In genomic region chr20:35302421-35303335, GRCh38 we compare ENCODE assay signal across 17 cellular contexts. TPM values are rescaled to one million over a fixed set of nuclear protein-coding genes. Genes with fewer than 3 reads are reported as not detected.
DNase-seq lines count a peak whose midpoint lies in the region; ATAC-seq and TF ChIP-seq lines count a peak whose summit lies in the region.
"Had no signal": no experiment of that assay in that cellular context is flagged by ENCODE, and none has a peak within 500 bp of the region (broad histone marks: within the 10 kb centered on the region; RNA-seq: fewer than 3 reads in every experiment).

No MANE protein-coding gene starts in this region.

- H3K4me1 Mint-ChIP-seq in MCF 10A (ENCODE audit: insufficient read depth, unreplicated experiment): peaks cover 59% of the 10 kb centered on the region

- CTCF ChIA-PET in MCF 10A (lab: Yijun Ruan, JAX): interaction anchor here (0.5 to 16.2 kb wide), 38 partner anchors 9 to 1442 kb away, joined by 3 to 374 read pairs (median 4); partner anchors contain the start of genes CEP250, EDEM2, EIF6 and FAM83C

- H3K9me3 ChIP-seq in breast epithelium: no peaks in the 10 kb centered on the region
- no peaks in the 10 kb centered on the region for H3K9me3 ChIP-seq in upper lobe of right lung
- no peaks in the 10 kb centered on the region for H3K9me3 ChIP-seq in upper lobe of left lung
- H3K9me3 ChIP-seq: colonic mucosa, esophagus muscularis mucosa, thyroid gland had no signal

- peaks cover 4 to 11% of the 10 kb centered on the region in 2 donors for H3K4me1 ChIP-seq in breast epithelium
- H3K4me1 ChIP-seq in upper lobe of right lung: no peaks in the 10 kb centered on the region
- peaks cover 10 to 18% (median 13%) of the 10 kb centered on the region in 4 donors for H3K4me1 ChIP-seq in upper lobe of left lung
- H3K4me1 ChIP-seq: colonic mucosa had no signal

- H3K36me3 ChIP-seq in breast epithelium (no peaks in the 10 kb centered on the region), upper lobe of right lung (peaks cover 6% of the 10 kb centered on the region), upper lobe of left lung (peaks cover 0 to 6% (median 5%) of the 10 kb centered on the region in 4 donors)
- H3K36me3 ChIP-seq: colonic mucosa, thyroid gland had no signal

- TF ChIP-seq EP300 in upper lobe of left lung (IDR thresholded peaks at IDR 0.05): no peak

- H3K9me3 Mint-ChIP-seq in MCF 10A (ENCODE audit: unreplicated experiment): no peaks in the 10 kb centered on the region
- H3K9me3 Mint-ChIP-seq: memory B cell had no signal

- intact Hi-C loops in MCF 10A (cut with micrococcal nuclease) (loop anchor here (1.0 kb wide), 1 partner anchor 145 kb away; no protein-coding TSS in a partner anchor), breast epithelium (cut with DNase I; ENCODE audit: low total_unique reads) (no loop called here), upper lobe of right lung (cut with DNase I) (loop anchor here (5.0 kb wide), 1 partner anchor 140 kb away; no protein-coding TSS in a partner anchor)

- TF ChIP-seq POLR2A in breast epithelium (IDR thresholded peaks at IDR 0.05): no peak
- no peak for TF ChIP-seq POLR2A in upper lobe of left lung (IDR thresholded peaks at IDR 0.05)

- TF ChIP-seq CTCF in MCF 10A (IDR thresholded peaks at IDR 0.05; ENCODE audit: unreplicated experiment): no peak
- TF ChIP-seq CTCF in breast epithelium (IDR thresholded peaks at IDR 0.05): no peak
- no peak for TF ChIP-seq CTCF in upper lobe of right lung (IDR thresholded peaks at IDR 0.05)
- TF ChIP-seq CTCF in upper lobe of left lung (IDR thresholded peaks at IDR 0.05): no peak

- H3K4me3 ChIP-seq in breast epithelium: no peak overlapping the region
- no peak overlapping the region for H3K4me3 ChIP-seq in upper lobe of right lung
- H3K4me3 ChIP-seq in upper lobe of left lung: no peak overlapping the region
- H3K4me3 ChIP-seq: colonic mucosa, esophagus muscularis mucosa, SK-N-MC, thyroid gland had no signal

- no TSS peak for BruUV-seq in MCF 10A (replicated peaks; lab: Mats Ljungman, UMichigan)

- H3K27me3 ChIP-seq in breast epithelium (no peaks in the 10 kb centered on the region), upper lobe of right lung (no peaks in the 10 kb centered on the region), upper lobe of left lung (no peaks in the 10 kb centered on the region)
- H3K27me3 ChIP-seq: colonic mucosa, thyroid gland had no signal

- no peaks in the 10 kb centered on the region for H3K27me3 Mint-ChIP-seq in MCF 10A (ENCODE audit: insufficient read depth, unreplicated experiment)
- H3K27me3 Mint-ChIP-seq: activated naive CD8-positive, alpha-beta T cell; memory B cell had no signal

- ATAC-seq in upper lobe of right lung: no peak
- ATAC-seq in upper lobe of left lung (ENCODE audit: low FRiP score in 2 of 2): no peak

- no peak for DNase-seq in MCF 10A (ENCODE audit: unreplicated experiment)
- DNase-seq in breast epithelium (ENCODE audit: low spot score in 2 of 2): no peak
- DNase-seq in epithelial cell of prostate (ENCODE audit: low read depth, low spot score): no peak
- DNase-seq in upper lobe of right lung: peak; percentile 20
- no peak for DNase-seq in hypothalamus (lab: John Stamatoyannopoulos, UW)
- DNase-seq in activated gamma-delta T cell treated with Interleukin-2 at 50 U/mL for 16 hours: no peak
- no peak for DNase-seq in upper lobe of left lung
- DNase-seq: colonic mucosa, DMS53, NCI-H2029, occipital lobe, thyroid gland had no signal

- no peaks in the 10 kb centered on the region for H3K36me3 Mint-ChIP-seq in MCF 10A (ENCODE audit: insufficient read depth, unreplicated experiment)
- H3K36me3 Mint-ChIP-seq: memory B cell had no signal

- POLR2A ChIA-PET in MCF 10A (lab: Yijun Ruan, JAX): interaction anchor here (0.7 to 13.4 kb wide), 12 partner anchors 13 to 169 kb away, joined by 3 to 468 read pairs (median 78); partner anchors contain the start of genes CEP250, EDEM2, EIF6 and GDF5

- H3K4me3 Mint-ChIP-seq in MCF 10A (ENCODE audit: unreplicated experiment): no peak overlapping the region
- H3K4me3 Mint-ChIP-seq: activated naive CD8-positive, alpha-beta T cell; memory B cell had no signal

- WGBS in upper lobe of left lung, 2 donors: 82 to 88% methylated on average over 6 of the region's 6 CpGs

- peak overlapping the region; percentile 94 for H3K27ac Mint-ChIP-seq in MCF 10A (ENCODE audit: low read depth, unreplicated experiment)
- H3K27ac Mint-ChIP-seq: activated naive CD8-positive, alpha-beta T cell; memory B cell had no signal

- H3K27ac ChIP-seq in breast epithelium (no peak overlapping the region), epithelial cell of prostate (peak overlapping the region; percentile 95), upper lobe of right lung (no peak overlapping the region), upper lobe of left lung (no peak overlapping the region)
- H3K27ac ChIP-seq: colonic mucosa, SK-N-MC, thyroid gland had no signal

TF ChIP-seq in PFSK-1, 5 proteins besides CTCF, POLR2A, EP300 and RAD21:
- TF ChIP-seq FOXP2 (optimal IDR thresholded peaks at IDR 0.05; ENCODE audit: borderline replicate concordance, extremely low read depth, extremely low read length, insufficient read depth): no peak
- no peak for TF ChIP-seq REST (IDR thresholded peaks at IDR 0.05; ENCODE audit: insufficient read depth in 1 of 2, low read depth in 2 of 2, low read length in 2 of 2)
- TF ChIP-seq TAF1 (IDR thresholded peaks at IDR 0.05; ENCODE audit: borderline replicate concordance, insufficient read depth, low read length): no peak
- TF ChIP-seq SIN3A (IDR thresholded peaks at IDR 0.05; ENCODE audit: borderline replicate concordance, insufficient read depth, low read length): no peak
- TF ChIP-seq POLR2AphosphoS5 (IDR thresholded peaks at IDR 0.05; ENCODE audit: low read depth, low read length): 0 out of 2 replicates have a peak, but pooled peaks have one; percentile 25
TF ChIP-seq in PFSK-1: peak in this region for 1.

RNA-seq across cellular contexts. Expression of gene FAM83C, which starts 10.5 kb away (rescaled TPM):
- total RNA-seq in MCF 10A (2022): not detected in 2 replicates
- under 1 TPM in 1 of 3 donors, not detected in 2; 0.15 TPM for total RNA-seq in breast epithelium
- polyA plus RNA-seq in PFSK-1 (2012; ENCODE audit: insufficient read length, low read depth): not detected
- not detected for total RNA-seq in upper lobe of right lung
- total RNA-seq in upper lobe of left lung: not detected
- total RNA-seq: esophagus muscularis mucosa, occipital lobe, thyroid gland had no signal

RNA-seq across cellular contexts. Expression of gene EIF6, which starts 18.1 kb away (rescaled TPM):
- total RNA-seq in MCF 10A (2022) (322 and 354 TPM in 2 replicates), breast epithelium (10 to 100 TPM; 81.9 to 98.6 (median 88.0) TPM), upper lobe of right lung (78.8 TPM), upper lobe of left lung (100 to 1,000 TPM in 2 of 6 donors, 10 to 100 TPM in 4; 57.5 to 106 (median 88.7) TPM)
- polyA plus RNA-seq in PFSK-1 (2012; ENCODE audit: insufficient read length, low read depth): 497 TPM

RNA-seq across cellular contexts. Expression of gene MMP24OS, which starts 24.8 kb away (rescaled TPM):
- total RNA-seq in MCF 10A (2022) (43.2 and 52.2 TPM in 2 replicates), breast epithelium (10 to 100 TPM; 17.4 to 34.1 (median 32.9) TPM), upper lobe of right lung (85.2 TPM), upper lobe of left lung (100 to 1,000 TPM in 1 of 6 donors, 10 to 100 TPM in 5; 27.8 to 145 (median 42.6) TPM)
- polyA plus RNA-seq in PFSK-1 (2012; ENCODE audit: insufficient read length, low read depth): 90.3 TPM
